ENCODE assay signal across 21 cellular contexts in the genomic region with DNA sequence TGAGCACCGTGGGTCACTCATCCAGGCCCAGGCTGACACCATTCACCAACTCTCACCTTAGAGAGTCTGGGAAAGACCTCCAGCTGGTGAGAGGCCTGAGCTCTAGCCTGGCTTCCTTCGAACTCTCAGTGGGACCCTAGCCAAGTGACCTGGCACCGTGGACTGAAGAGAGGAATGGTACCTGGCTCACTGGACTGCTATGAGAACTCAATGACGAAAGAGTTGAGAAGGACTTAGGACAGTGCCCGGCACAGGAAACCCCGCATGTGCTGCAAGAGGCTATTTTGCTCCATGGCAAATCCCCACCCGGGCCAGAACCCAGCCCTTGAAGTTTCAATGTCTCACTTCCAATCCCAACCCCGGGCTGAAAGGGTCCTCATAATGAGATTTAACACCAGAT. TPM values are rescaled to one million over a fixed set of nuclear protein-coding genes. Genes with fewer than 3 reads are reported as not detected.
"Had no signal": no experiment of that assay in that cellular context is flagged by ENCODE, and none has a peak within 500 bp of the region (broad histone marks: within the 10 kb centered on the region; RNA-seq: fewer than 3 reads in every experiment).

No MANE protein-coding gene starts in this region.

- H2AFZ ChIP-seq: hepatocyte had no signal

- H3K36me3 ChIP-seq: esophagus muscularis mucosa, right atrium auricular region, spleen, tibial artery, upper lobe of left lung, vagina had no signal

- H3K9me3 ChIP-seq: esophagus muscularis mucosa, right atrium auricular region, spleen, tibial artery, upper lobe of left lung, vagina had no signal

- H3K27ac ChIP-seq: epithelial cell of prostate, esophagus muscularis mucosa, hepatocyte, right atrium auricular region, spleen, tibial artery, upper lobe of left lung, vagina had no signal

- DNase-seq: effector memory CD4-positive, alpha-beta T cell; head of caudate nucleus; left colon; mammary epithelial cell; midbrain; naive B cell; nephron progenitor cell; spleen; stimulated activated CD4-positive, alpha-beta T cell treated with anti-CD3 and anti-CD28 coated beads, Interleukin-15, amount 100 ng/mL, for 24 hours; stimulated activated CD4-positive, alpha-beta T cell treated with anti-CD3 and anti-CD28 coated beads, Interleukin-1b, Interleukin-23, amount 100 ng/mL, for 48 hours; stimulated activated CD4-positive, alpha-beta T cell treated with anti-CD3 and anti-CD28 coated beads, Interleukin-4, amount 100 ng/mL, for 24 hours; tibial artery had no signal

- H3K79me2 ChIP-seq: hepatocyte had no signal

- FAIRE-seq: endometrium had no signal

- H3K4me1 ChIP-seq: right atrium auricular region, tibial artery, vagina had no signal

- H3K27me3 ChIP-seq: esophagus muscularis mucosa, hepatocyte, right atrium auricular region, spleen, tibial artery, upper lobe of left lung, vagina had no signal

- H3K4me3 ChIP-seq: esophagus muscularis mucosa, hepatocyte, right atrium auricular region, spleen, tibial artery, upper lobe of left lung, vagina had no signal

- ATAC-seq: left colon; stimulated activated memory B cell treated with anti-CD40 and anti-IgM and Interleukin-4, amounts not matched to agents 10 μg/mL and 1 μg/mL and 100 μg/mL, for 72 hours had no signal

- H3K4me2 ChIP-seq: hepatocyte had no signal

RNA-seq across cellular contexts. Expression of a gene that starts 0.6 kb away (rescaled TPM):
- total RNA-seq: hepatocyte, right atrium auricular region, temporal lobe, vagina had no signal
